13 cellular contexts compared by ENCODE assay signal in the genomic region with DNA sequence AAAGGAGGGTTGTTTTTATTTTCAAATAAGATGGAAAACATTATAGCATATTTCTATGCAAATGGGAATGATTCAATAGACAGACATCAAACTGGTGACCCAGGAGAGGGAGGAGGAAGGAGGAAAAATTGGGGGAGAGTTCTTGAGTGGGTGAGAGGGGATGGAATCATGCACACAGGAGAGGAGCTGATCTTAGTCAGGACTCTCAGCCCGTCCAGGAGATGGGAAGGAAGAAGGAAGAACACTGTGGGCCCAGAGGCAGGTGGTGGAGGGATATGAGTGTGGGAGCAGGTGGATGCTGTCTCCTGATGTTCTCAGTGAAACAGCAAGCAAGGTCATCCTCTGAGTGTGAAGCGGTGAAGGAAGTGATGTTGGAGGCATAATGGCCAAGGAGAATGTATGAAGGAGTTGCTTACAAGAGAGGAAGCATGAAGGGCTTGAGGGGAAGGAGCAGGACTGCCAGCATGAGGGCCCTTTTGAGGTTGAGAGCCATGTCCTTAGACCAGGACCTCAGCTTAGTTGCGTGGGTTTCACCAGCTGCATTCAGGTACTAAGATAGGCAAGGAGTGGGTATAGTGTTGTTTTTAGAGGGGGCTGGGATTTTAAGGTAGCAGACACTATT.
DNase-seq lines count a peak whose midpoint lies in the region; ATAC-seq and TF ChIP-seq lines count a peak whose summit lies in the region.
"Had no signal": no experiment of that assay in that cellular context is flagged by ENCODE, and none has a peak within 500 bp of the region (broad histone marks: within the 10 kb centered on the region; RNA-seq: fewer than 3 reads in every experiment).

No MANE protein-coding gene starts in this region.

- no peaks in the 10 kb centered on the region for H3K27me3 Mint-ChIP-seq in progenitor cell of endocrine pancreas

- in situ Hi-C loops in ACHN (cut with HindIII; ENCODE audit: low pct_ligation_motif_present, low pct_unique_long_range_greater_than_20kb, low sequenced_read_pairs): no loop called here

- H3K27ac Mint-ChIP-seq in progenitor cell of endocrine pancreas: peak overlapping the region; percentile 0

- no peak for TF ChIP-seq CTCF in progenitor cell of endocrine pancreas (IDR thresholded peaks at IDR 0.05; ENCODE audit: unreplicated experiment)

- ATAC-seq in GM19324 (IDR thresholded peaks at IDR 0.05; ENCODE audit: low FRiP score, unreplicated experiment): peak; percentile 36
- peak; percentile 27 for ATAC-seq in HG02763 (IDR thresholded peaks at IDR 0.05; ENCODE audit: unreplicated experiment)
- ATAC-seq in HG02840 (IDR thresholded peaks at IDR 0.05; ENCODE audit: low FRiP score, unreplicated experiment): no peak
- ATAC-seq: SK-N-SH treated with all-trans-retinoic acid at 6 μM for 48 hours had no signal

- H3K36me3 Mint-ChIP-seq in progenitor cell of endocrine pancreas (ENCODE audit: insufficient read depth): no peaks in the 10 kb centered on the region

- H3K4me3 Mint-ChIP-seq in progenitor cell of endocrine pancreas (ENCODE audit: low read depth): no peak overlapping the region

- peak; percentile 32 for DNase-seq in NOMO-1 treated with DMSO at 0.1 percent for 48 hours (lab: John Stamatoyannopoulos, UW; ENCODE audit: unreplicated experiment)
- no peak for DNase-seq in progenitor cell of endocrine pancreas (ENCODE audit: low spot score, unreplicated experiment)
- DNase-seq in ureter (ENCODE audit: low spot score): no peak
- DNase-seq in GM03348 (ENCODE audit: low spot score): no peak
- DNase-seq in ACHN: no peak
- DNase-seq: activated T-cell treated with anti-CD3 and anti-CD28 coated beads for 4 hours, colonic mucosa, NCI-H1417 treated with DMSO at 0.1 percent for 48 hours, ovary had no signal

- H3K4me1 Mint-ChIP-seq in progenitor cell of endocrine pancreas (ENCODE audit: low read depth): no peaks in the 10 kb centered on the region

- no peaks in the 10 kb centered on the region for H3K9me3 Mint-ChIP-seq in progenitor cell of endocrine pancreas (ENCODE audit: low read depth)
